8 cellular contexts compared by ENCODE assay signal in genomic region chr2:74334931-74335333, GRCh38. TPM values are rescaled to one million over a fixed set of nuclear protein-coding genes. Genes with fewer than 3 reads are reported as not detected.
A peak's percentile ranks its signal among the peaks of the same experiment; 100 is the strongest.
DNase-seq lines count a peak whose midpoint lies in the region; ATAC-seq, FAIRE-seq and TF ChIP-seq lines count a peak whose summit lies in the region.

No MANE protein-coding gene starts in this region.

- H3K36me3 Mint-ChIP-seq in activated T-cell treated with anti-CD3 and anti-CD28 coated beads, Interleukin-2, amount 50 U/mL, for 72 hours (ENCODE audit: insufficient read depth in 2 of 2) = no peaks in the 10 kb centered on the region
- H3K36me3 Mint-ChIP-seq in neural progenitor cell = no peaks in the 10 kb centered on the region

- H3K9me3 ChIP-seq in neural progenitor cell (ENCODE audit: low read depth) = no peaks in the 10 kb centered on the region

- no peak overlapping the region for H3K9ac ChIP-seq in neural progenitor cell

- FAIRE-seq in RCC 7860 (lab: Jason Lieb, UNC) = no peak

- no peaks in the 10 kb centered on the region for H3K36me3 ChIP-seq in neural progenitor cell

- H2AFZ ChIP-seq in neural progenitor cell (replicated peaks) = no peak overlapping the region

- DNase-seq in DMS153 treated with DMSO at 0.1 percent for 48 hours (lab: John Stamatoyannopoulos, UW; ENCODE audit: unreplicated experiment) = peak; percentile 38
- peak; percentile 29 for DNase-seq in HuH-7.5 (ENCODE audit: low spot score)
- peak; percentile 45 for DNase-seq in RCC 7860 (ENCODE audit: low spot score)
- DNase-seq in activated T-cell treated with anti-CD3 and anti-CD28 coated beads, Interleukin-2, amount 50 U/mL, for 72 hours = peak; percentile 76
- peak; percentile 74 for DNase-seq in fibroblast of peridontal ligament (ENCODE audit: extremely low read depth)
- DNase-seq in neural progenitor cell (ENCODE audit: low spot score) = peak; percentile 79
- DNase-seq in stimulated activated naive CD8-positive, alpha-beta T cell treated with anti-CD3 and anti-CD28 coated beads, Interleukin-15, amount 100 ng/mL, for 72 hours = peak; percentile 60 to 64

- peak; percentile 73 to 75 for ATAC-seq in activated T-cell treated with anti-CD3 and anti-CD28 coated beads, Interleukin-2, amount 50 U/mL, for 72 hours (replicated peaks in 1 of 2)
- ATAC-seq in stimulated activated naive CD8-positive, alpha-beta T cell treated with anti-CD3 and anti-CD28 coated beads, Interleukin-15, amount 100 ng/mL, for 72 hours = peak; percentile 74
- ATAC-seq in GM19452 (IDR thresholded peaks at IDR 0.05; ENCODE audit: unreplicated experiment) = no peak

- no peaks in the 10 kb centered on the region for H3K27me3 ChIP-seq in neural progenitor cell

- H3K27me3 Mint-ChIP-seq in activated T-cell treated with anti-CD3 and anti-CD28 coated beads, Interleukin-2, amount 50 U/mL, for 72 hours (ENCODE audit: low read depth) = no peaks in the 10 kb centered on the region
- no peaks in the 10 kb centered on the region for H3K27me3 Mint-ChIP-seq in neural progenitor cell (ENCODE audit: insufficient read depth, low read depth)
- no peaks in the 10 kb centered on the region for H3K27me3 Mint-ChIP-seq in stimulated activated naive CD8-positive, alpha-beta T cell treated with anti-CD3 and anti-CD28 coated beads, Interleukin-15, amount 100 ng/mL, for 72 hours

- H3K9me3 Mint-ChIP-seq in activated T-cell treated with anti-CD3 and anti-CD28 coated beads, Interleukin-2, amount 50 U/mL, for 72 hours = no peaks in the 10 kb centered on the region
- no peaks in the 10 kb centered on the region for H3K9me3 Mint-ChIP-seq in neural progenitor cell
- no peaks in the 10 kb centered on the region for H3K9me3 Mint-ChIP-seq in stimulated activated naive CD8-positive, alpha-beta T cell treated with anti-CD3 and anti-CD28 coated beads, Interleukin-15, amount 100 ng/mL, for 72 hours

- H3K4me1 Mint-ChIP-seq in activated T-cell treated with anti-CD3 and anti-CD28 coated beads, Interleukin-2, amount 50 U/mL, for 72 hours (ENCODE audit: low read depth) = no peaks in the 10 kb centered on the region
- H3K4me1 Mint-ChIP-seq in neural progenitor cell = no peaks in the 10 kb centered on the region
- H3K4me1 Mint-ChIP-seq in stimulated activated naive CD8-positive, alpha-beta T cell treated with anti-CD3 and anti-CD28 coated beads, Interleukin-15, amount 100 ng/mL, for 72 hours = no peaks in the 10 kb centered on the region

- no peak overlapping the region for H3K27ac ChIP-seq in neural progenitor cell

- H3K27ac Mint-ChIP-seq in activated T-cell treated with anti-CD3 and anti-CD28 coated beads, Interleukin-2, amount 50 U/mL, for 72 hours = no peak overlapping the region
- no peak overlapping the region for H3K27ac Mint-ChIP-seq in neural progenitor cell
- no peak overlapping the region for H3K27ac Mint-ChIP-seq in stimulated activated naive CD8-positive, alpha-beta T cell treated with anti-CD3 and anti-CD28 coated beads, Interleukin-15, amount 100 ng/mL, for 72 hours

- no peak overlapping the region for H3K4me3 Mint-ChIP-seq in activated T-cell treated with anti-CD3 and anti-CD28 coated beads, Interleukin-2, amount 50 U/mL, for 72 hours
- H3K4me3 Mint-ChIP-seq in neural progenitor cell = no peak overlapping the region
- H3K4me3 Mint-ChIP-seq in stimulated activated naive CD8-positive, alpha-beta T cell treated with anti-CD3 and anti-CD28 coated beads, Interleukin-15, amount 100 ng/mL, for 72 hours = no peak overlapping the region

- no peak overlapping the region for H3K4me3 ChIP-seq in neural progenitor cell

- H3F3A ChIP-seq in neural progenitor cell (ENCODE audit: low read depth) = no peaks in the 10 kb centered on the region

- no peaks in the 10 kb centered on the region for H4K20me1 ChIP-seq in neural progenitor cell (ENCODE audit: low read depth)

- H3K4me2 ChIP-seq in neural progenitor cell = no peak overlapping the region

- H3K4me1 ChIP-seq in neural progenitor cell = no peaks in the 10 kb centered on the region

- TF ChIP-seq CTCF in neural progenitor cell (IDR thresholded peaks at IDR 0.05) = peak; percentile 89

- no peaks in the 10 kb centered on the region for H3K79me2 ChIP-seq in neural progenitor cell (ENCODE audit: low read depth)

RNA-seq across cellular contexts. Expression of gene SLC4A5, which starts 8.3 kb away (rescaled TPM):
- 1 to 10 TPM; 4.4 to 6.5 TPM for total RNA-seq in activated T-cell treated with anti-CD3 and anti-CD28 coated beads, Interleukin-2, amount 50 U/mL, for 72 hours
- 1.7 and 2.0 TPM in 2 replicates for total RNA-seq in neural progenitor cell (ENCODE audit: low replicate concordance)

RNA-seq across cellular contexts. Expression of gene DCTN1, which starts 45.2 kb away (rescaled TPM):
- 10 to 100 TPM; 68.9 to 71.4 TPM for total RNA-seq in activated T-cell treated with anti-CD3 and anti-CD28 coated beads, Interleukin-2, amount 50 U/mL, for 72 hours
- 100 and 134 TPM in 2 replicates for total RNA-seq in neural progenitor cell (ENCODE audit: low replicate concordance)

Comparison
In these comparisons a context has a peak if more than half of its experiments do, and no peak if none do; other contexts are left out.
1. DNase-seq: peak in every context shown above with its lines; median percentile 79 in neural progenitor cell; 76 in activated T-cell treated with anti-CD3 and anti-CD28 coated beads, Interleukin-2, amount 50 U/mL, for 72 hours; 74 in fibroblast of peridontal ligament; 62 in stimulated activated naive CD8-positive, alpha-beta T cell treated with anti-CD3 and anti-CD28 coated beads, Interleukin-15, amount 100 ng/mL, for 72 hours; 45 in RCC 7860; 38 in DMS153 treated with DMSO at 0.1 percent for 48 hours; 29 in HuH-7.5.